ENCODE assay signal across 8 cellular contexts in the genomic region with DNA sequence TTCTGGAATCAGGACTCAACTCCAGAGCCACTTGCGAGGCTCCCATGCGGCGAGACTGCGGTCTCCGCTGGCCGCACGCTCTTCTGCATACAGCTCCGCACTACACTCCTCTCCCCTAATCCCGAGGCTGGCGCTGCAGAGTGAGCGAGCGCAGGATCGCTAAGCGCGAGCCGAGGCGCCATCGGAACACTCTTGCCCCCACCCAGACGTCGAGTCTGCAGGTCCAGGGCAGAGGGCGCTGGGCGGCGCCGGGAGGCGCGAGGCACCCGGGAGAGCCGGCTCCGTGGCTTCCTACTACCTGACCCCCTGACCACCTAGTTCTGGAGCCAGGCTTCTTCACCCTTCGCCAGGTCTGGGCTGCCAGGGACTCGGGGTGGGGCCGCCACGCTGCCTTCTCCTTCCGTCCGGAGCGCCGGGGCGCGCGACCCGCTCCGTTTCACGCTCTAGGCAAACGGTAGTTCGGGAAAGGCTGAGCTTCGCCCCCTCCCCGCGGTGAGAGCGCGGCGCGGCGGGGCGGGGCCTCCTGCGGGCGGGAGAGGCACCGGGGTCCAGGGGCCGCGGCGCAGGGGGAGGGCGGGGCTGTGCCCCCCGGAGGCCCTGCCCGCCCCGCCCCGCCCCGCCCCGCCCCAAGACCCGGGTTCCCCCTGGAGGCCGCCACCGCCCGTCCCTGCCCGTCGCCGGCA. TPM values are rescaled to one million over a fixed set of nuclear protein-coding genes. Genes with fewer than 3 reads are reported as not detected.
DNase-seq lines count a peak whose midpoint lies in the region; ATAC-seq lines count a peak whose summit lies in the region.

No MANE protein-coding gene starts in this region.

- H4K20me1 ChIP-seq in BLaER1 treated with 17β-estradiol and CSF1 and Interleukin-3, amounts not matched to agents 10 nM and 100 nM = no peaks in the 10 kb centered on the region

- CTCF ChIA-PET in activated CD4-positive, alpha-beta memory T cell treated with anti-CD3 and anti-CD28 coated beads, Interleukin-2, amount 10 ng/mL, durations not matched to agents 7 days and 5 days (lab: Charles Lee) = interaction anchor here (0.6 to 1.2 kb wide), 3 partner anchors 41 to 334 kb away, joined by 3 to 5 read pairs (median 3); no protein-coding TSS in a partner anchor

- peaks cover 4% of the 10 kb centered on the region for H3K36me3 Mint-ChIP-seq in activated CD4-positive, alpha-beta memory T cell treated with anti-CD3 and anti-CD28 coated beads, Interleukin-2, amount 10 ng/mL, durations not matched to agents 7 days and 5 days (ENCODE audit: low read depth)
- H3K36me3 Mint-ChIP-seq in effector memory CD8-positive, alpha-beta T cell (ENCODE audit: insufficient read depth) = peaks cover 12% of the 10 kb centered on the region

- H3K9me3 Mint-ChIP-seq in activated CD4-positive, alpha-beta memory T cell treated with anti-CD3 and anti-CD28 coated beads, Interleukin-2, amount 10 ng/mL, durations not matched to agents 7 days and 5 days = no peaks in the 10 kb centered on the region
- H3K9me3 Mint-ChIP-seq in effector memory CD8-positive, alpha-beta T cell = no peaks in the 10 kb centered on the region

- H3K36me3 ChIP-seq in BLaER1 treated with 17β-estradiol and CSF1 and Interleukin-3, amounts not matched to agents 10 nM and 100 nM = no peaks in the 10 kb centered on the region; a peak in 1 of 22 replicates

- H3K9ac ChIP-seq in BLaER1 treated with 17β-estradiol and CSF1 and Interleukin-3, amounts not matched to agents 10 nM and 100 nM = peak overlapping the region; percentile 79 to 89 (median 86)

- peak overlapping the region; percentile 75 for H3K4me3 Mint-ChIP-seq in activated CD4-positive, alpha-beta memory T cell treated with anti-CD3 and anti-CD28 coated beads, Interleukin-2, amount 10 ng/mL, durations not matched to agents 7 days and 5 days
- peak overlapping the region; percentile 77 to 83 for H3K4me3 Mint-ChIP-seq in effector memory CD8-positive, alpha-beta T cell

- peaks cover 0 to 4% (median 0%) of the 10 kb centered on the region in 11 experiments; a peak in 2 of 22 replicates for H3K27me3 ChIP-seq in BLaER1 treated with 17β-estradiol and CSF1 and Interleukin-3, amounts not matched to agents 10 nM and 100 nM

- peaks cover 0 to 7% (median 0%) of the 10 kb centered on the region in 11 experiments; a peak in 2 of 22 replicates for H3K9me3 ChIP-seq in BLaER1 treated with 17β-estradiol and CSF1 and Interleukin-3, amounts not matched to agents 10 nM and 100 nM (replicated peaks in 1 of 11)

- H3K27ac Mint-ChIP-seq in activated CD4-positive, alpha-beta memory T cell treated with anti-CD3 and anti-CD28 coated beads, Interleukin-2, amount 10 ng/mL, durations not matched to agents 7 days and 5 days = peak overlapping the region; percentile 62
- peak overlapping the region; percentile 57 to 87 for H3K27ac Mint-ChIP-seq in effector memory CD8-positive, alpha-beta T cell

- ATAC-seq in HG03342 (IDR thresholded peaks at IDR 0.05; ENCODE audit: unreplicated experiment) = peak; percentile 74
- peak; percentile 60 for ATAC-seq in effector memory CD8-positive, alpha-beta T cell (replicated peaks)

- peak overlapping the region; percentile 61 to 89 (median 84); a peak in 21 of 22 replicates for H3K27ac ChIP-seq in BLaER1 treated with 17β-estradiol and CSF1 and Interleukin-3, amounts not matched to agents 10 nM and 100 nM

- H3K4me1 Mint-ChIP-seq in activated CD4-positive, alpha-beta memory T cell treated with anti-CD3 and anti-CD28 coated beads, Interleukin-2, amount 10 ng/mL, durations not matched to agents 7 days and 5 days = peaks cover 32% of the 10 kb centered on the region
- peaks cover 22 to 27% of the 10 kb centered on the region in 2 donors for H3K4me1 Mint-ChIP-seq in effector memory CD8-positive, alpha-beta T cell (ENCODE audit: low read depth in 2 of 2)

- peak overlapping the region; percentile 63 to 79 (median 72) for H3K4me3 ChIP-seq in BLaER1 treated with 17β-estradiol and CSF1 and Interleukin-3, amounts not matched to agents 10 nM and 100 nM

- peaks cover 23 to 74% (median 46%) of the 10 kb centered on the region in 10 experiments for H3K4me1 ChIP-seq in BLaER1 treated with 17β-estradiol and CSF1 and Interleukin-3, amounts not matched to agents 10 nM and 100 nM

- DNase-seq in GM19238 (ENCODE audit: insufficient read length, low spot score) (peak; percentile 70), NCI-H774 (lab: John Stamatoyannopoulos, UW) (peak; percentile 81), lung microvascular endothelial cell (ENCODE audit: low read depth in 2 of 2) (peak; percentile 69 to 78)
- DNase-seq in activated CD4-positive, alpha-beta memory T cell treated with anti-CD3 and anti-CD28 coated beads, Interleukin-2, amount 10 ng/mL, durations not matched to agents 7 days and 5 days = peak; percentile 56
- DNase-seq in effector memory CD8-positive, alpha-beta T cell = peak; percentile 39 to 53 (median 45)
- peak; percentile 30 to 35 for DNase-seq in stimulated activated CD8-positive, alpha-beta memory T cell treated with anti-CD3 and anti-CD28 coated beads, Interleukin-15, amount 100 ng/mL, for 48 hours (ENCODE audit: low read depth in 2 of 2)

- peak overlapping the region; percentile 84 to 95 (median 92) for H3K4me2 ChIP-seq in BLaER1 treated with 17β-estradiol and CSF1 and Interleukin-3, amounts not matched to agents 10 nM and 100 nM

- H3K27me3 Mint-ChIP-seq in activated CD4-positive, alpha-beta memory T cell treated with anti-CD3 and anti-CD28 coated beads, Interleukin-2, amount 10 ng/mL, durations not matched to agents 7 days and 5 days = peaks cover 50% of the 10 kb centered on the region
- H3K27me3 Mint-ChIP-seq in effector memory CD8-positive, alpha-beta T cell = no peaks in the 10 kb centered on the region

- POLR2A ChIA-PET in activated CD4-positive, alpha-beta memory T cell treated with anti-CD3 and anti-CD28 coated beads, Interleukin-2, amount 10 ng/mL, durations not matched to agents 7 days and 5 days (lab: Charles Lee) = interaction anchor here (0.6 to 1.3 kb wide), 3 partner anchors 14 to 95 kb away, joined by 3 to 5 read pairs (median 3); a partner anchor contains a TSS

RNA-seq across cellular contexts. Expression of a gene that starts 5.4 kb away (rescaled TPM):
- total RNA-seq in activated CD4-positive, alpha-beta memory T cell treated with anti-CD3 and anti-CD28 coated beads, Interleukin-2, amount 10 ng/mL, durations not matched to agents 7 days and 5 days = 1 to 10 TPM; 2.5 to 3.6 TPM
- total RNA-seq in lung microvascular endothelial cell = 34.9 and 43.5 TPM in 2 replicates

RNA-seq across cellular contexts. Expression of a gene that starts 44.2 kb away (rescaled TPM):
- 1 to 10 TPM; 7.3 to 9.2 TPM for total RNA-seq in activated CD4-positive, alpha-beta memory T cell treated with anti-CD3 and anti-CD28 coated beads, Interleukin-2, amount 10 ng/mL, durations not matched to agents 7 days and 5 days
- 7.9 and 8.5 TPM in 2 replicates for total RNA-seq in lung microvascular endothelial cell

Comparison
In these comparisons a context has a peak if more than half of its experiments do, and no peak if none do; other contexts are left out.
1. Peak in every context shown above with its lines: DNase-seq, ATAC-seq, H3K4me3 ChIP-seq and H3K27ac ChIP-seq.